ENCODE assay signal across 1 cellular context in genomic region chr5:75242067-75242466, GRCh38.
TF ChIP-seq lines count a peak whose summit lies in the region.

No MANE protein-coding gene starts in this region.

TF ChIP-seq in GM23338, 12 proteins besides CTCF, POLR2A, EP300 and RAD21:
- TF ChIP-seq REST (IDR thresholded peaks at IDR 0.05; ENCODE audit: unreplicated experiment) (no peak), ZNF462 (CRISPR knock-in tag; IDR thresholded peaks at IDR 0.05) (no peak), EZH2 (IDR thresholded peaks at IDR 0.05; ENCODE audit: low read depth, unreplicated experiment) (no peak), CREB1 (CRISPR knock-in tag; IDR thresholded peaks at IDR 0.05; ENCODE audit: low read depth) (no peak), JUNB (IDR thresholded peaks at IDR 0.05; ENCODE audit: unreplicated experiment) (no peak), ETS1 (IDR thresholded peaks at IDR 0.05) (no peak), STAT1 (IDR thresholded peaks at IDR 0.05; ENCODE audit: unreplicated experiment) (no peak), ZNF114 (CRISPR knock-in tag; IDR thresholded peaks at IDR 0.05) (no peak), POLR2AphosphoS5 (IDR thresholded peaks at IDR 0.05; ENCODE audit: low read depth) (no peak), EZH2phosphoT487 (IDR thresholded peaks at IDR 0.05; ENCODE audit: unreplicated experiment) (no peak), ZNF331 (CRISPR knock-in tag; IDR thresholded peaks at IDR 0.05; ENCODE audit: low read depth) (no peak), NANOG (IDR thresholded peaks at IDR 0.05; ENCODE audit: borderline replicate concordance) (no peak)
